24 cellular contexts compared by ENCODE assay signal in genomic region chr3:36393563-36393962, GRCh38. TPM values are rescaled to one million over a fixed set of nuclear protein-coding genes. Genes with fewer than 3 reads are reported as not detected.
DNase-seq lines count a peak whose midpoint lies in the region; ATAC-seq and TF ChIP-seq lines count a peak whose summit lies in the region.
"Had no signal": no experiment of that assay in that cellular context is flagged by ENCODE, and none has a peak within 500 bp of the region (broad histone marks: within the 10 kb centered on the region; RNA-seq: fewer than 3 reads in every experiment).

No MANE protein-coding gene starts in this region.

- peak; percentile 8 for DNase-seq in CD1c-positive myeloid dendritic cell (ENCODE audit: extremely low spot score)
- DNase-seq in NOMO-1 (lab: John Stamatoyannopoulos, UW; ENCODE audit: unreplicated experiment in 2 of 2), result peak; percentile 62 to 85
- DNase-seq in epithelial cell of proximal tubule (ENCODE audit: low read depth), result peak; percentile 63
- no peak for DNase-seq in lower lobe of right lung
- DNase-seq in GM13976 (ENCODE audit: low spot score), result no peak
- no peak for DNase-seq in AG08395 (ENCODE audit: low spot score)
- DNase-seq in stimulated activated naive CD8-positive, alpha-beta T cell treated with anti-CD3 and anti-CD28 coated beads, Interleukin-15, Interleukin-2, amounts not matched to agents 100 U/mL and 50 U/mL, for 24 hours, result no peak
- DNase-seq: aorta; caudate nucleus; CD4-positive, CD25-positive, alpha-beta regulatory T cell; heart right ventricle; NCI-H1092 treated with DMSO at 0.1 percent for 48 hours; NCI-H2029; posterior cingulate gyrus; stimulated activated naive CD4-positive, alpha-beta T cell treated with Interleukin-2 at 50 U/mL for 16 hours; T-helper 9 cell had no signal

- ATAC-seq in lower lobe of right lung, result peak; percentile 78 to 90
- no peak for ATAC-seq in HG03521 (IDR thresholded peaks at IDR 0.05; ENCODE audit: unreplicated experiment)
- ATAC-seq in stimulated activated naive CD8-positive, alpha-beta T cell treated with anti-CD3 and anti-CD28 coated beads, Interleukin-15, Interleukin-2, amounts not matched to agents 100 U/mL and 50 U/mL, for 24 hours, result no peak
- ATAC-seq: heart right ventricle, sciatic nerve, SK-N-SH treated with all-trans-retinoic acid at 6 μM for 48 hours, WTC11 had no signal

- H3K27ac ChIP-seq in lower lobe of right lung, result no peak overlapping the region
- H3K27ac ChIP-seq: heart right ventricle, KMS-11, thoracic aorta had no signal

- H3K4me1 ChIP-seq in lower lobe of right lung, result no peaks in the 10 kb centered on the region
- H3K4me1 ChIP-seq: heart right ventricle had no signal

- H3K4me3 ChIP-seq in epithelial cell of proximal tubule (ENCODE audit: low read depth, low read length) (no peak overlapping the region), lower lobe of right lung (no peak overlapping the region)
- H3K4me3 ChIP-seq: heart right ventricle, thoracic aorta had no signal

- in situ Hi-C loops in GM13976 (cut with MboI; ENCODE audit: low sequenced_read_pairs, unreplicated experiment), result no loop called here

- H3K27me3 ChIP-seq in lower lobe of right lung (ENCODE audit: low read depth), result no peaks in the 10 kb centered on the region
- H3K27me3 ChIP-seq: heart right ventricle had no signal

- H3K9me3 ChIP-seq in lower lobe of right lung, result no peaks in the 10 kb centered on the region
- H3K9me3 ChIP-seq: thoracic aorta had no signal

- intact Hi-C loops in lower lobe of right lung (cut with DNase I), result no loop called here

- H3K36me3 ChIP-seq in lower lobe of right lung, result no peaks in the 10 kb centered on the region
- H3K36me3 ChIP-seq: heart right ventricle, thoracic aorta had no signal

- TF ChIP-seq CTCF in epithelial cell of proximal tubule (conservative IDR thresholded peaks at IDR 0.05; ENCODE audit: low read depth, low read length) (no peak), lower lobe of right lung (IDR thresholded peaks at IDR 0.05) (no peak), GM13976 (IDR thresholded peaks at IDR 0.05; ENCODE audit: borderline replicate concordance, control extremely low read depth, extremely low read depth, insufficient read depth, missing control alignments) (no peak)

RNA-seq across cellular contexts. Expression of gene STAC, which starts 13.3 kb away (rescaled TPM):
- total RNA-seq in epithelial cell of proximal tubule, result 21.7 and 25.0 TPM in 2 replicates
- total RNA-seq in lower lobe of right lung, result 51.4 TPM
- total RNA-seq: activated T-helper 1 cell treated with anti-CD3 and anti-CD28 coated beads, Interleukin-12 subunit alpha, Interleukin-12 subunit beta, Interleukin-2, Interleukin-4 antibody, amounts not matched to agents 30 ng/mL and 10 ng/mL and 1 ng/mL, durations not matched to agents 14 hours and 24 hours and 36 hours; OCI-LY7 had no signal

Comparison
In these comparisons a context has a peak if more than half of its experiments do, and no peak if none do; other contexts are left out.
1. DNase-seq: peak in CD1c-positive myeloid dendritic cell (single experiment), NOMO-1 (2 of 2) and epithelial cell of proximal tubule (single experiment); none in lower lobe of right lung (single experiment), GM13976 (single experiment), AG08395 (single experiment) and stimulated activated naive CD8-positive, alpha-beta T cell treated with anti-CD3 and anti-CD28 coated beads, Interleukin-15, Interleukin-2, amounts not matched to agents 100 U/mL and 50 U/mL, for 24 hours (single experiment).
2. ATAC-seq: peak in lower lobe of right lung (2 of 2); none in HG03521 (single experiment) and stimulated activated naive CD8-positive, alpha-beta T cell treated with anti-CD3 and anti-CD28 coated beads, Interleukin-15, Interleukin-2, amounts not matched to agents 100 U/mL and 50 U/mL, for 24 hours (single experiment).